Comparison of ENCODE assay signal across 16 cellular contexts in the genomic region with DNA sequence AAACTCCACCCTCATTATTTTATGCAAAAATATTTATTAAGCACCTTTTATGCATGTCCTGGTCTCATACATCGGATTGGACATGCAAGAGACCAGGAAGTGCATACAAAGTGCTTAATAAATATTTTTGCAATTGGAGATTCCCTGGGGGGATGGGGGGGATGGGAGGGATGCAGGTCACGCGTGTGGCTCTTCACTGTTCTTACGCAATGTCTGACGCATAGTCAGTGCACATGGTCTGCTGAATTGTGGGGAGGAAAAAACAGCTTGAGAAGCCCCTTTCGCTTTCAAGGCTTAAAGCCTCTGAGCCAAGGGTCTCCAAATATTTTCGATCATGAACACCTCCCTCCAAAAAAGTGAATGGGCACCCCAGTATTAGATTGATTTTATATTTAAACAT.
"Had no signal": no experiment of that assay in that cellular context is flagged by ENCODE, and none has a peak within 500 bp of the region (broad histone marks: within the 10 kb centered on the region; RNA-seq: fewer than 3 reads in every experiment).

No MANE protein-coding gene starts in this region.

- ATAC-seq: left lobe of liver, lower lobe of right lung, mucosa of descending colon, pancreas, psoas muscle, WTC11 had no signal

- H3K27me3 ChIP-seq: pancreas, right atrium auricular region, tibial nerve had no signal

- H3K9me3 ChIP-seq: lower lobe of right lung, mucosa of descending colon, pancreas, psoas muscle, right atrium auricular region, tibial nerve had no signal

- DNase-seq: activated gamma-delta T cell treated with Interleukin-2 at 50 U/mL for 16 hours; activated T-cell treated with anti-CD3 and anti-CD28 coated beads, Interleukin-2, amount 50 U/mL, for 1 hour; anterior cingulate cortex; foreskin melanocyte; lower lobe of right lung; mesendoderm; mucosa of descending colon; nephron progenitor cell; pancreas; psoas muscle; stimulated activated CD4-positive, alpha-beta T cell treated with anti-CD3 and anti-CD28 coated beads, Interleukin-12 subunit alpha, Interleukin-12 subunit beta, amount 100 ng/mL, for 4 hours; substantia nigra had no signal

- H3K36me3 ChIP-seq: lower lobe of right lung, pancreas, right atrium auricular region, tibial nerve had no signal

- H3K27ac ChIP-seq: lower lobe of right lung, pancreas, psoas muscle, right atrium auricular region, tibial nerve had no signal

- H3K4me3 ChIP-seq: lower lobe of right lung, mucosa of descending colon, pancreas, psoas muscle, right atrium auricular region, tibial nerve had no signal

- H3K4me1 ChIP-seq: lower lobe of right lung, pancreas, psoas muscle, right atrium auricular region, tibial nerve had no signal
